Comparison of ENCODE assay signal across 20 cellular contexts in the genomic region with DNA sequence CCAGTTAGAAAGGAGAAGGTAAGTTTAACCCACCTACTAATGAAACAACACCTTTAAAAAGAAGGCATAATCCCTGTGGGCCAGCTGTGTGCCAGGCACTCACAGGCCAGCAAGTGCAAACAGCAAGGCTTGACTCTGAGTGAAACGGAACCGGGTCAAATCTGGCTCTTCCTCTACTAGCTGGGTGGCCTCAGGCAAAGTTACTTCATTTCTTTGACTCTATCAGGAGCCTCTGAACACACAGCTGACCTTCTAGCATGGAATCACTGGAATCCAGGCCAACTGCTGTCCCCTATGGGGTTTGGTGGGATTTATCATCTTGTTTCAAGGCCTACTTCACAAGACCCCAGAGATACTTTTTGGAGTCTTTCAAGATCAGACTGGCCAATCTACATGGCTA. TPM values are rescaled to one million over a fixed set of nuclear protein-coding genes. Genes with fewer than 3 reads are reported as not detected.
DNase-seq lines count a peak whose midpoint lies in the region; ATAC-seq, FAIRE-seq and TF ChIP-seq lines count a peak whose summit lies in the region.
"Had no signal": no experiment of that assay in that cellular context is flagged by ENCODE, and none has a peak within 500 bp of the region (broad histone marks: within the 10 kb centered on the region; RNA-seq: fewer than 3 reads in every experiment).

No MANE protein-coding gene starts in this region.

- CTCF ChIA-PET in mammary epithelial cell (lab: Charles Lee; ENCODE audit: low non-redundant PET): no interaction called here

- peak overlapping the region; percentile 99 for H3K4me2 ChIP-seq in mammary epithelial cell (ENCODE audit: insufficient read depth, low read depth, low read length)
- H3K4me2 ChIP-seq in keratinocyte (ENCODE audit: control insufficient read depth, extremely low read depth, insufficient read depth, low read depth, low read length): peak overlapping the region; percentile 94

- no peaks in the 10 kb centered on the region for H3K9me3 ChIP-seq in mammary epithelial cell (replicated peaks; ENCODE audit: insufficient read depth, low read length)
- no peaks in the 10 kb centered on the region for H3K9me3 ChIP-seq in keratinocyte (ENCODE audit: control insufficient read depth, low read depth, low read length)
- H3K9me3 ChIP-seq: MG63, SJSA1 had no signal

- dilution Hi-C loops in mammary epithelial cell (cut with HindIII; ENCODE audit: low sequenced_read_pairs): no loop called here
- dilution Hi-C loops in keratinocyte (cut with MboI; ENCODE audit: extremely low pct_ligation_motif_present, low sequenced_read_pairs): no loop called here

- H3K9ac ChIP-seq in mammary epithelial cell (ENCODE audit: insufficient read depth, low read length): no peak overlapping the region
- H3K9ac ChIP-seq in keratinocyte (ENCODE audit: control insufficient read depth, extremely low read depth, insufficient read depth, low read length): peak overlapping the region; percentile 43

- H3K9me3 Mint-ChIP-seq in nephron progenitor cell: no peaks in the 10 kb centered on the region
- H3K9me3 Mint-ChIP-seq: CD8-positive, alpha-beta memory T cell had no signal

- BruUV-seq in mammary epithelial cell (replicated peaks; lab: Mats Ljungman, UMichigan): no TSS peak

- H3K9me1 ChIP-seq in keratinocyte (ENCODE audit: control insufficient read depth, extremely low read depth, insufficient read depth, low read length): no peaks in the 10 kb centered on the region

- no peaks in the 10 kb centered on the region for H3K36me3 Mint-ChIP-seq in nephron progenitor cell (ENCODE audit: low read depth)
- H3K36me3 Mint-ChIP-seq: CD8-positive, alpha-beta memory T cell had no signal

- DNase-seq in EH (ENCODE audit: low read depth) (peak; percentile 16), OCI-M1 (lab: John Stamatoyannopoulos, UW) (peak; percentile 80), mammary epithelial cell (no peak), keratinocyte (ENCODE audit: low read depth, low spot score) (no peak), NCI-H146 (lab: John Stamatoyannopoulos, UW) (no peak), nephron progenitor cell (no peak), Right ventricle myocardium inferior (ENCODE audit: missing footprints) (no peak)
- DNase-seq: CD8-positive, alpha-beta memory T cell; Karpas-422; MG63; NCI-H1417; NCI-H187; NCI-H2107; NCI-H446 treated with DMSO at 0.1 percent for 48 hours had no signal

- no peak for ATAC-seq in Right ventricle myocardium inferior
- no peak for ATAC-seq in GM18873 (IDR thresholded peaks at IDR 0.05; ENCODE audit: low FRiP score, unreplicated experiment)

- WGBS in mammary epithelial cell (ENCODE audit: low coverage, missing lambda C conversion rate): 0% methylated on average over 2 of the region's 2 CpGs

- H3K4me3 ChIP-seq in mammary epithelial cell (replicated peaks in 1 of 3; ENCODE audit: insufficient read depth in 1 of 3, low read depth in 2 of 3, low read length in 3 of 3) (peak overlapping the region; percentile 1 to 83 (median 8)), keratinocyte (ENCODE audit: control insufficient read depth in 2 of 3, extremely low read depth in 1 of 3, insufficient read depth in 2 of 3, low read depth in 1 of 3, low read length in 3 of 3) (peak overlapping the region in 2 of 3 experiments; percentile 73 to 78)
- H3K4me3 ChIP-seq: MG63, SJSA1 had no signal

- peaks cover 10% of the 10 kb centered on the region for H3K36me3 ChIP-seq in mammary epithelial cell (ENCODE audit: insufficient read depth, low read length)
- peaks cover 0 to 26% of the 10 kb centered on the region in 2 experiments for H3K36me3 ChIP-seq in keratinocyte (ENCODE audit: control insufficient read depth in 2 of 2, extremely low read depth in 1 of 2, insufficient read depth in 2 of 2, low read length in 2 of 2)
- H3K36me3 ChIP-seq: MG63, SJSA1 had no signal

- H3K4me3 Mint-ChIP-seq in nephron progenitor cell: no peak overlapping the region
- H3K4me3 Mint-ChIP-seq: CD8-positive, alpha-beta memory T cell had no signal

- peaks cover 72% of the 10 kb centered on the region for H3K79me2 ChIP-seq in mammary epithelial cell (ENCODE audit: insufficient read depth, low read length)
- H3K79me2 ChIP-seq in keratinocyte (ENCODE audit: control insufficient read depth, insufficient read depth, low read length): peaks cover 72% of the 10 kb centered on the region

- in situ Hi-C loops in mammary epithelial cell (cut with MboI; ENCODE audit: low sequenced_read_pairs in 2 of 2): no loop called here

- H3K4me1 Mint-ChIP-seq in nephron progenitor cell: peaks cover 30% of the 10 kb centered on the region

- H3K27ac Mint-ChIP-seq in nephron progenitor cell: no peak overlapping the region
- H3K27ac Mint-ChIP-seq: CD8-positive, alpha-beta memory T cell had no signal

- no peaks in the 10 kb centered on the region for H4K20me1 ChIP-seq in mammary epithelial cell (ENCODE audit: insufficient read depth, low read length)
- H4K20me1 ChIP-seq in keratinocyte (ENCODE audit: control insufficient read depth, extremely low read depth, insufficient read depth, low read length): no peaks in the 10 kb centered on the region

- FAIRE-seq in keratinocyte (lab: Jason Lieb, UNC): peak; percentile 17
- FAIRE-seq: GM12891, H54 had no signal

- H2AFZ ChIP-seq in mammary epithelial cell (ENCODE audit: low read depth, low read length) (no peak overlapping the region), keratinocyte (ENCODE audit: control insufficient read depth, low read length) (no peak overlapping the region)

- H3K27ac ChIP-seq in mammary epithelial cell (ENCODE audit: insufficient read depth, low read depth, low read length): peak overlapping the region; percentile 2
- H3K27ac ChIP-seq in keratinocyte (ENCODE audit: control insufficient read depth, insufficient read depth, low read length): peak overlapping the region; percentile 34
- H3K27ac ChIP-seq: C4-2B, SJSA1 had no signal

- peaks cover 18% of the 10 kb centered on the region for H3K27me3 Mint-ChIP-seq in nephron progenitor cell (ENCODE audit: low read depth, poor library complexity)

- TF ChIP-seq CTCF in mammary epithelial cell (conservative IDR thresholded peaks at IDR 0.05 in 1 of 2, IDR thresholded peaks at IDR 0.05 in 1 of 2; ENCODE audit: extremely low read depth in 1 of 2, insufficient read depth in 1 of 2, low read depth in 1 of 2, low read length in 2 of 2) (no peak), keratinocyte (optimal IDR thresholded peaks at IDR 0.05 in 1 of 3, IDR thresholded peaks at IDR 0.05 in 1 of 3, conservative IDR thresholded peaks at IDR 0.05 in 1 of 3; ENCODE audit: extremely low read depth in 1 of 3, insufficient read depth in 2 of 3, low read length in 3 of 3) (no peak), nephron progenitor cell (IDR thresholded peaks at IDR 0.05) (no peak)

- no peaks in the 10 kb centered on the region for H3K27me3 ChIP-seq in mammary epithelial cell (ENCODE audit: insufficient read depth, low read length)
- H3K27me3 ChIP-seq in keratinocyte (ENCODE audit: control insufficient read depth, extremely low read depth, insufficient read depth, low read length): no peaks in the 10 kb centered on the region
- H3K27me3 ChIP-seq: MG63, SJSA1 had no signal

- H3K4me1 ChIP-seq in mammary epithelial cell (ENCODE audit: insufficient read depth, low read length): peaks cover 61% of the 10 kb centered on the region
- H3K4me1 ChIP-seq in keratinocyte (ENCODE audit: control insufficient read depth, extremely low read depth, insufficient read depth, low read length): peaks cover 60% of the 10 kb centered on the region
- H3K4me1 ChIP-seq: SJSA1 had no signal

- intact Hi-C loops in mammary epithelial cell (cut with micrococcal nuclease) (loop anchor here (5.0 kb wide), 1 partner anchor 110 kb away; no protein-coding TSS in a partner anchor), Right ventricle myocardium inferior (cut with DNase I) (no loop called here)

RNA-seq across cellular contexts. Expression of gene RAB38, which starts 3.3 kb away (rescaled TPM):
- total RNA-seq in mammary epithelial cell: 10 to 100 TPM; 55.8 to 87.7 TPM
- polyA plus RNA-seq in mammary epithelial cell: 74.9 TPM
- polyA minus RNA-seq in mammary epithelial cell: 53.4 TPM
- polyA plus RNA-seq in keratinocyte: 87.1 to 147 TPM (median 146 TPM) in 3 replicates
- polyA plus RNA-seq in keratinocyte (2011; ENCODE audit: low read depth): 46.0 TPM
- 86.8 and 145 TPM in 2 replicates for polyA plus RNA-seq in keratinocyte (2011; cell fraction: cytosol; rRNA removed)
- 43.5 and 50.4 TPM in 2 replicates for polyA plus RNA-seq in keratinocyte (2011; cell fraction: nucleus; rRNA removed)
- polyA plus RNA-seq in keratinocyte (2012; ENCODE audit: low replicate concordance): 63.8 and 159 TPM in 2 replicates
- 41.0 to 109 TPM (median 106 TPM) in 3 replicates for polyA minus RNA-seq in keratinocyte
- polyA minus RNA-seq in keratinocyte (2011; cell fraction: cytosol; rRNA and poly(A)+ RNA removed): 51.6 TPM
- polyA minus RNA-seq in keratinocyte (2011; cell fraction: nucleus; rRNA and poly(A)+ RNA removed): 45.8 and 59.4 TPM in 2 replicates
- 0.70 TPM for total RNA-seq in Right ventricle myocardium inferior
- total RNA-seq: A172, SJSA1 had no signal

Comparison
In these comparisons a context has a peak if more than half of its experiments do, and no peak if none do; other contexts are left out.
1. DNase-seq: peak in EH (single experiment) and OCI-M1 (single experiment); none in mammary epithelial cell (single experiment), keratinocyte (single experiment), NCI-H146 (single experiment), nephron progenitor cell (single experiment) and Right ventricle myocardium inferior (single experiment).
2. RNA of gene RAB38, which starts 3.3 kb away (total RNA-seq): 55.8 to 87.7 TPM in mammary epithelial cell; 0.70 TPM in Right ventricle myocardium inferior (single experiment); every median in the first group is over 10 times any median in the second.